In the genomic region with DNA sequence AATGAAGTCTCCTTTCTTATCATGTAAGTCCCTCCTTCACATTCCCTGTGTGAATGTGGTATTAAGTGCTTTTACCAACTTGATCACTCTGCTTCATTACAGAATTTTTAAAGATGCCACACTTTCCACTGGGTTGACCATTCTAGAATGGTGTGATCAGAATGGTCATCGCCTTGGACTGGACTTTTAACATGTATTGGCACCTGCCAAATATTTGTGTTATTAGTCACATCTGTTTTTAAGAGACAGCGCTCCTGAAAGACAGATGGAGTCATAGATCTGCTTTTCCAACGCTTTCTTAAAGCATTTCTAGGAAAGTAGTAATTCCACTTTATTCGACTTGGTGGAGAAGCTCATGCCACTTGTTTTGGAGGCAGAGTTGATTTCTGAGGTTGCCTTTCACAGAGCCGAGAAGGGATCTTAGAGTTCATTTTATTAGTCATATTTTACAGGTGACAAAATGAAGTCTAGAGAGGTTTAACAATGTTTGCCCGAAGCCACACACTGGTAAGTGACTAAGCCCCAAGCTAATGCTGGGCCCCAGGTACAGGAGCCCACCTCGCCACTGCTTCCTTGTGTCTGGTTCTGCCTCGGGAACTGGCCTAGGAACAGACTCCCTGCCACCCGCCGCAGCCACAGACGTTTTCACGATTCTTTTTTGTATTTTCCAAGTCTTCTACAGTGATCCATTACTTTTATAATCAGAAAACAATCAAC, we compare ENCODE assay signal across 20 cellular contexts.
"Had no signal": no experiment of that assay in that cellular context is flagged by ENCODE, and none has a peak within 500 bp of the region (broad histone marks: within the 10 kb centered on the region; RNA-seq: fewer than 3 reads in every experiment).

No MANE protein-coding gene starts in this region.

- H3K4me2 ChIP-seq: neural progenitor cell had no signal

- H2AFZ ChIP-seq: neural progenitor cell had no signal

- H3K9me3 Mint-ChIP-seq: activated CD4-positive, alpha-beta memory T cell treated with anti-CD3 and anti-CD28 coated beads, Interleukin-2, amount 10 ng/mL, durations not matched to agents 7 days and 5 days; activated naive CD8-positive, alpha-beta T cell treated with anti-CD3 and anti-CD28 coated beads for 36 hours; stimulated activated memory B cell treated with anti-CD40 and anti-IgM and Interleukin-4, amounts not matched to agents 10 μg/mL and 1 μg/mL and 100 μg/mL, for 72 hours had no signal

- H3K36me3 Mint-ChIP-seq: activated CD8-positive, alpha-beta memory T cell treated with anti-CD3 and anti-CD28 coated beads, Interleukin-2, amount 10 ng/mL, durations not matched to agents 7 days and 5 days; activated naive CD8-positive, alpha-beta T cell treated with anti-CD3 and anti-CD28 coated beads for 36 hours; neural progenitor cell; stimulated activated memory B cell treated with anti-CD40 and anti-IgM and Interleukin-4, amounts not matched to agents 10 μg/mL and 1 μg/mL and 100 μg/mL, for 72 hours had no signal

- H3K36me3 ChIP-seq: esophagus muscularis mucosa, neural progenitor cell, thoracic aorta had no signal

- H3K9ac ChIP-seq: neural progenitor cell had no signal

- H3K4me3 ChIP-seq: esophagus muscularis mucosa, neural progenitor cell, psoas muscle had no signal

- H3K27ac ChIP-seq: esophagus muscularis mucosa, neural progenitor cell, psoas muscle, thoracic aorta had no signal

- H3K9me3 ChIP-seq: esophagus muscularis mucosa, psoas muscle, thoracic aorta had no signal

- H3K4me3 Mint-ChIP-seq: activated CD4-positive, alpha-beta memory T cell treated with anti-CD3 and anti-CD28 coated beads, Interleukin-2, amount 10 ng/mL, durations not matched to agents 7 days and 5 days; activated CD8-positive, alpha-beta memory T cell treated with anti-CD3 and anti-CD28 coated beads, Interleukin-2, amount 10 ng/mL, durations not matched to agents 7 days and 5 days; activated naive CD8-positive, alpha-beta T cell treated with anti-CD3 and anti-CD28 coated beads for 36 hours; stimulated activated memory B cell treated with anti-CD40 and anti-IgM and Interleukin-4, amounts not matched to agents 10 μg/mL and 1 μg/mL and 100 μg/mL, for 72 hours had no signal

- DNase-seq: activated CD4-positive, alpha-beta memory T cell treated with anti-CD3 and anti-CD28 coated beads, Interleukin-2, amount 10 ng/mL, durations not matched to agents 7 days and 5 days; activated CD4-positive, alpha-beta T cell treated with anti-CD3 and anti-CD28 coated beads for 48 hours; activated CD4-positive, CD25-positive, alpha-beta regulatory T cell; activated CD8-positive, alpha-beta memory T cell treated with anti-CD3 and anti-CD28 coated beads, Interleukin-2, amount 10 ng/mL, durations not matched to agents 7 days and 5 days; activated naive CD8-positive, alpha-beta T cell treated with anti-CD3 and anti-CD28 coated beads for 36 hours; amygdala; dermis blood vessel endothelial cell; effector memory CD4-positive, alpha-beta T cell; left cardiac atrium; midbrain; psoas muscle; small intestine; stimulated activated CD4-positive, alpha-beta T cell treated with anti-CD3 and anti-CD28 coated beads, Interleukin-4, amount 100 ng/mL, for 1 hour; T-helper 1 cell; T-helper 9 cell had no signal

- ATAC-seq: activated CD8-positive, alpha-beta memory T cell treated with anti-CD3 and anti-CD28 coated beads, Interleukin-2, amount 10 ng/mL, durations not matched to agents 7 days and 5 days; left cardiac atrium; psoas muscle; stimulated activated memory B cell treated with anti-CD40 and anti-IgM and Interleukin-4, amounts not matched to agents 10 μg/mL and 1 μg/mL and 100 μg/mL, for 72 hours had no signal

- FAIRE-seq: endothelial cell of umbilical vein, small intestine had no signal

- H3K27ac Mint-ChIP-seq: activated CD4-positive, alpha-beta memory T cell treated with anti-CD3 and anti-CD28 coated beads, Interleukin-2, amount 10 ng/mL, durations not matched to agents 7 days and 5 days; activated CD8-positive, alpha-beta memory T cell treated with anti-CD3 and anti-CD28 coated beads, Interleukin-2, amount 10 ng/mL, durations not matched to agents 7 days and 5 days; activated naive CD8-positive, alpha-beta T cell treated with anti-CD3 and anti-CD28 coated beads for 36 hours; neural progenitor cell; stimulated activated memory B cell treated with anti-CD40 and anti-IgM and Interleukin-4, amounts not matched to agents 10 μg/mL and 1 μg/mL and 100 μg/mL, for 72 hours had no signal
